Comparison of ENCODE assay signal across 28 cellular contexts in genomic region chr11:111358038-111359001, GRCh38. TPM values are rescaled to one million over a fixed set of nuclear protein-coding genes. Genes with fewer than 3 reads are reported as not detected.
DNase-seq lines count a peak whose midpoint lies in the region; ATAC-seq, FAIRE-seq and TF ChIP-seq lines count a peak whose summit lies in the region.
"Had no signal": no experiment of that assay in that cellular context is flagged by ENCODE, and none has a peak within 500 bp of the region (broad histone marks: within the 10 kb centered on the region; RNA-seq: fewer than 3 reads in every experiment).

No MANE protein-coding gene starts in this region.

- no peaks in the 10 kb centered on the region for H3K9me1 ChIP-seq in K562 (ENCODE audit: control insufficient read depth, insufficient read depth, low read length)

- TF ChIP-seq EP300 in K562 (IDR thresholded peaks at IDR 0.05; ENCODE audit: low read length): no peak

- in situ Hi-C loops in K562 (cut with MboI): no loop called here

- H2BK5ac ChIP-seq in neuronal stem cell (ENCODE audit: low read length): no peak overlapping the region

- TF ChIP-seq CTCF in GM12865 (IDR thresholded peaks at IDR 0.05; ENCODE audit: insufficient read depth, low read depth, low read length, missing control alignments): no peak
- TF ChIP-seq CTCF in K562 (IDR thresholded peaks at IDR 0.05 in 2 of 3, conservative IDR thresholded peaks at IDR 0.05 in 1 of 3; ENCODE audit: insufficient read depth in 2 of 3, low read depth in 1 of 3, low read length in 3 of 3): no peak

- no peak overlapping the region for H3K4ac ChIP-seq in neuronal stem cell (ENCODE audit: low read length)

- no peak overlapping the region for H2BK15ac ChIP-seq in neuronal stem cell (ENCODE audit: low read length)

- BruUV-seq in K562 (replicated peaks; lab: Mats Ljungman, UMichigan): no TSS peak

- H4K91ac ChIP-seq in neuronal stem cell (ENCODE audit: low read depth, low read length, poor library complexity): peak overlapping the region; percentile 74

- no peak overlapping the region for H2BK12ac ChIP-seq in neuronal stem cell (ENCODE audit: low read length)

- POLR2A ChIA-PET in K562 (lab: Yijun Ruan, JAX): no interaction called here

- CTCF ChIA-PET in K562 (lab: Yijun Ruan, JAX; ENCODE audit: low intra/inter-chr PET ratio): no interaction called here

- ATAC-seq in K562 (no peak), HG02588 (IDR thresholded peaks at IDR 0.05; ENCODE audit: unreplicated experiment) (no peak)
- ATAC-seq: esophagus mucosa, heart right ventricle, psoas muscle had no signal

- H3K79me1 ChIP-seq in neuronal stem cell (ENCODE audit: low read depth, low read length): no peaks in the 10 kb centered on the region

- H3K79me2 ChIP-seq in K562 (ENCODE audit: control insufficient read depth, insufficient read depth, low read length): no peaks in the 10 kb centered on the region

- H3K9ac ChIP-seq in K562 (ENCODE audit: insufficient read depth in 1 of 2, low read depth in 2 of 2, low read length in 2 of 2) (no peak overlapping the region), neuronal stem cell (ENCODE audit: low read depth, low read length, poor library complexity) (peak overlapping the region; percentile 32)
- H3K9ac ChIP-seq: BLaER1 treated with 17β-estradiol and CSF1 and Interleukin-3, amounts not matched to agents 10 nM and 100 nM had no signal

- no peaks in the 10 kb centered on the region for H4K20me1 ChIP-seq in K562 (replicated peaks; ENCODE audit: control insufficient read depth, insufficient read depth, low read length)

- H3K27ac ChIP-seq in K562 (ENCODE audit: extremely low read depth, low read depth, low read length): no peak overlapping the region
- H3K27ac ChIP-seq in neuronal stem cell (replicated peaks; ENCODE audit: low read length): no peak overlapping the region
- H3K27ac ChIP-seq: heart right ventricle, psoas muscle had no signal

- no peak overlapping the region for H2AK5ac ChIP-seq in neuronal stem cell (ENCODE audit: low read depth, low read length)

- no peak overlapping the region for H4K8ac ChIP-seq in neuronal stem cell (ENCODE audit: low read depth, low read length)

- no peak overlapping the region for H2BK120ac ChIP-seq in neuronal stem cell (ENCODE audit: low read depth, low read length)

- TF ChIP-seq RAD21 in K562 (CRISPR knock-in tag; conservative IDR thresholded peaks at IDR 0.05 in 1 of 2, IDR thresholded peaks at IDR 0.05 in 1 of 2): no peak

- H3K23ac ChIP-seq in neuronal stem cell (ENCODE audit: low read depth, low read length, poor library complexity): no peak overlapping the region

- H3K36me3 ChIP-seq in K562 (ENCODE audit: control insufficient read depth, insufficient read depth, low read length) (no peaks in the 10 kb centered on the region), neuronal stem cell (replicated peaks in 1 of 2; ENCODE audit: control insufficient read depth in 2 of 2, insufficient read depth in 2 of 2, low read length in 2 of 2) (no peaks in the 10 kb centered on the region)
- H3K36me3 ChIP-seq: HAP-1, heart right ventricle had no signal

- H3K18ac ChIP-seq in neuronal stem cell (ENCODE audit: low read length): peak overlapping the region; percentile 18

- H2AFZ ChIP-seq in K562 (ENCODE audit: low read depth, low read length): no peak overlapping the region
- H2AFZ ChIP-seq in neuronal stem cell (ENCODE audit: low read length): no peak overlapping the region

- H3K4me1 ChIP-seq in K562 (replicated peaks in 1 of 2; ENCODE audit: control insufficient read depth in 2 of 2, insufficient read depth in 2 of 2, low read length in 2 of 2) (peaks cover 0 to 3% of the 10 kb centered on the region in 2 experiments; a peak in 1 of 5 replicates), neuronal stem cell (ENCODE audit: control insufficient read depth in 2 of 2, insufficient read depth in 1 of 2, low read depth in 1 of 2, low read length in 2 of 2) (no peaks in the 10 kb centered on the region)
- H3K4me1 ChIP-seq: HAP-1, heart right ventricle, psoas muscle had no signal

- intact Hi-C loops in K562 (cut with micrococcal nuclease): no loop called here

- H3K4me2 ChIP-seq in K562 (ENCODE audit: insufficient read depth, low read length) (no peak overlapping the region), neuronal stem cell (ENCODE audit: insufficient read depth, low read length, poor library complexity, severe bottlenecking) (no peak overlapping the region)
- H3K4me2 ChIP-seq: BLaER1 treated with 17β-estradiol and CSF1 and Interleukin-3, amounts not matched to agents 10 nM and 100 nM had no signal

- H3K27me3 ChIP-seq in K562 (ENCODE audit: control insufficient read depth in 2 of 2, insufficient read depth in 2 of 2, low read length in 2 of 2) (peaks cover 0 to 5% of the 10 kb centered on the region in 2 experiments; a peak in 1 of 5 replicates), neuronal stem cell (ENCODE audit: control insufficient read depth in 3 of 3, insufficient read depth in 3 of 3, low read depth in 1 of 3, low read length in 3 of 3) (no peaks in the 10 kb centered on the region)
- H3K27me3 ChIP-seq: BLaER1 treated with 17β-estradiol and CSF1 and Interleukin-3, amounts not matched to agents 10 nM and 100 nM; heart right ventricle had no signal

- no peak overlapping the region for H3K14ac ChIP-seq in neuronal stem cell (ENCODE audit: low read length)

- FAIRE-seq in HTR-8/SVneo (lab: Jason Lieb, UNC): peak; percentile 87
- no peak for FAIRE-seq in K562 (lab: Jason Lieb, UNC)
- FAIRE-seq: TTC549 had no signal

- H3K4me3 ChIP-seq in GM12865 (ENCODE audit: low read depth, low read length) (no peak overlapping the region), K562 (no peak overlapping the region), neuronal stem cell (ENCODE audit: low read length in 2 of 2) (no peak overlapping the region)
- H3K4me3 ChIP-seq: BLaER1 treated with 17β-estradiol and CSF1 and Interleukin-3, amounts not matched to agents 10 nM and 100 nM; HAP-1; heart right ventricle; psoas muscle had no signal

- H3K9me3 ChIP-seq in K562 (replicated peaks; ENCODE audit: control insufficient read depth, insufficient read depth, low read depth, low read length): no peaks in the 10 kb centered on the region
- H3K9me3 ChIP-seq in neuronal stem cell (replicated peaks in 1 of 2; ENCODE audit: control insufficient read depth in 2 of 2, insufficient read depth in 1 of 2, low read depth in 1 of 2, low read length in 2 of 2): no peaks in the 10 kb centered on the region
- H3K9me3 ChIP-seq: HAP-1, heart right ventricle, psoas muscle had no signal

- WGBS in K562 (ENCODE audit: insufficient coverage, low coverage, missing lambda C conversion rate): 5% methylated on average over 15 of the region's 22 CpGs
- WGBS in neuronal stem cell (ENCODE audit: extremely low coverage in 2 of 2, insufficient read length in 2 of 2, insufficient replicate concordance in 1 of 2), 2 donors: 100% methylated on average over 1 to 2 of the region's 22 CpGs

- TF ChIP-seq POLR2A in K562 (conservative IDR thresholded peaks at IDR 0.05): no peak

- DNase-seq in GM12865 (ENCODE audit: low read depth) (peak; percentile 9), HTR-8/SVneo (ENCODE audit: insufficient read length, low spot score) (no peak), K562 (ENCODE audit: extremely low read depth in 1 of 4, low spot score in 3 of 4) (no peak), neuronal stem cell (ENCODE audit: low spot score) (no peak), NK-92 (lab: John Stamatoyannopoulos, UW; ENCODE audit: unreplicated experiment) (no peak), OCI-M2 (lab: John Stamatoyannopoulos, UW; ENCODE audit: unreplicated experiment) (no peak), cortex of kidney (lab: John Stamatoyannopoulos, UW) (no peak)
- DNase-seq: activated CD4-positive, CD25-positive, alpha-beta regulatory T cell treated with anti-CD3 and anti-CD28 coated beads, Interleukin-2, amount 50 U/mL, for 72 hours; activated CD8-positive, alpha-beta memory T cell treated with anti-CD3 and anti-CD28 coated beads, Interleukin-2, amount 50 U/mL, for 48 hours; activated naive CD4-positive, alpha-beta T cell treated with anti-CD3 and anti-CD28 coated beads for 36 hours; dermis blood vessel endothelial cell; foreskin fibroblast; heart right ventricle; MV-4-11; NCI-H1436; NCI-H774; OCI-M1; psoas muscle had no signal

RNA-seq across cellular contexts. Expression of gene POU2AF1, which starts 20.8 kb away (rescaled TPM):
- not detected in 2 replicates for total RNA-seq in K562 (2011; cell fraction: chromatin; rRNA removed; ENCODE audit: low replicate concordance)
- not detected in 2 replicates for total RNA-seq in K562 (2011; cell fraction: nucleolus; rRNA removed)
- not detected in 2 replicates for total RNA-seq in K562 (2011; cell fraction: nucleoplasm; rRNA removed)
- total RNA-seq in K562 (2014; rRNA removed): not detected in 2 replicates
- not detected in 2 replicates for total RNA-seq in K562 (2014; rRNA removed; fragmentation: Illumina TruSeq; extraction: Trizol)
- not detected in 2 replicates for total RNA-seq in K562 (2015; rRNA removed; fragmentation: Illumina TruSeq; extraction: Trizol)
- 0.09 and 0.16 TPM in 2 replicates for total RNA-seq in K562 (2021)
- polyA plus RNA-seq in K562 (2011; rRNA removed): not detected in 2 replicates
- not detected in 2 replicates for polyA plus RNA-seq in K562 (2011; cell fraction: cytosol; rRNA removed)
- polyA plus RNA-seq in K562 (2011; cell fraction: nucleus; rRNA removed): not detected in 2 replicates
- polyA plus RNA-seq in K562 (2012): 0.03 TPM in 1 of 2 replicates, not detected in the other
- not detected in 2 replicates for polyA plus RNA-seq in K562 (2014; fragmentation: Illumina TruSeq; extraction: Trizol)
- polyA plus RNA-seq in K562 (2014; fragmentation: Nextera tagmentation; extraction: Ambion mirVana): not detected
- not detected in 2 replicates for polyA plus RNA-seq in K562 (2014; rRNA removed)
- not detected in 2 replicates for polyA minus RNA-seq in K562 (2011; rRNA and poly(A)+ RNA removed)
- polyA minus RNA-seq in K562 (2011; cell fraction: cytosol; rRNA and poly(A)+ RNA removed): not detected in 2 replicates
- polyA minus RNA-seq in K562 (2011; cell fraction: nucleus; rRNA and poly(A)+ RNA removed): not detected in 2 replicates
- not detected for polyA plus RNA-seq in neuronal stem cell (2013, experiment 1 of 2)
- polyA plus RNA-seq in neuronal stem cell (2013, experiment 2 of 2): not detected
- total RNA-seq: dermis blood vessel endothelial cell, kidney epithelial cell had no signal

RNA-seq across cellular contexts. Expression of gene POU2AF3, which starts 60.0 kb away (rescaled TPM):
- total RNA-seq in K562 (2011; cell fraction: chromatin; rRNA removed; ENCODE audit: low replicate concordance): not detected in 2 replicates
- not detected in 2 replicates for total RNA-seq in K562 (2011; cell fraction: nucleolus; rRNA removed)
- total RNA-seq in K562 (2011; cell fraction: nucleoplasm; rRNA removed): not detected in 2 replicates
- not detected in 2 replicates for total RNA-seq in K562 (2014; rRNA removed)
- total RNA-seq in K562 (2014; rRNA removed; fragmentation: Illumina TruSeq; extraction: Trizol): not detected in 2 replicates
- total RNA-seq in K562 (2015; rRNA removed; fragmentation: Illumina TruSeq; extraction: Trizol): not detected in 2 replicates
- not detected in 2 replicates for total RNA-seq in K562 (2021)
- not detected in 2 replicates for polyA plus RNA-seq in K562 (2011; rRNA removed)
- not detected in 2 replicates for polyA plus RNA-seq in K562 (2011; cell fraction: cytosol; rRNA removed)
- polyA plus RNA-seq in K562 (2011; cell fraction: nucleus; rRNA removed): not detected in 2 replicates
- not detected in 2 replicates for polyA plus RNA-seq in K562 (2012)
- not detected in 2 replicates for polyA plus RNA-seq in K562 (2014; fragmentation: Illumina TruSeq; extraction: Trizol)
- polyA plus RNA-seq in K562 (2014; fragmentation: Nextera tagmentation; extraction: Ambion mirVana): not detected
- polyA plus RNA-seq in K562 (2014; rRNA removed): not detected in 2 replicates
- not detected in 2 replicates for polyA minus RNA-seq in K562 (2011; rRNA and poly(A)+ RNA removed)
- polyA minus RNA-seq in K562 (2011; cell fraction: cytosol; rRNA and poly(A)+ RNA removed): not detected in 2 replicates
- polyA minus RNA-seq in K562 (2011; cell fraction: nucleus; rRNA and poly(A)+ RNA removed): not detected in 2 replicates
- polyA plus RNA-seq in neuronal stem cell (2013, experiment 1 of 2): 2.2 TPM
- polyA plus RNA-seq in neuronal stem cell (2013, experiment 2 of 2): 2.2 TPM
- total RNA-seq: activated CD8-positive, alpha-beta T cell treated with anti-CD3 and anti-CD28 coated beads for 36 hours; activated naive CD4-positive, alpha-beta T cell treated with anti-CD3 and anti-CD28 coated beads for 36 hours; dermis blood vessel endothelial cell; lower leg skin; natural killer cell treated with Interleukin-12 subunit alpha and Interleukin-12 subunit beta and Interleukin-15 and Interleukin-18, amount 100 ng/mL, for 72 hours; T-helper 1 cell treated with Interleukin-12 subunit alpha and Interleukin-12 subunit beta and Interleukin-4 antibody, amounts not matched to agents 30 ng/mL and 1 ng/mL, for 36 hours had no signal
